In the genomic region with DNA sequence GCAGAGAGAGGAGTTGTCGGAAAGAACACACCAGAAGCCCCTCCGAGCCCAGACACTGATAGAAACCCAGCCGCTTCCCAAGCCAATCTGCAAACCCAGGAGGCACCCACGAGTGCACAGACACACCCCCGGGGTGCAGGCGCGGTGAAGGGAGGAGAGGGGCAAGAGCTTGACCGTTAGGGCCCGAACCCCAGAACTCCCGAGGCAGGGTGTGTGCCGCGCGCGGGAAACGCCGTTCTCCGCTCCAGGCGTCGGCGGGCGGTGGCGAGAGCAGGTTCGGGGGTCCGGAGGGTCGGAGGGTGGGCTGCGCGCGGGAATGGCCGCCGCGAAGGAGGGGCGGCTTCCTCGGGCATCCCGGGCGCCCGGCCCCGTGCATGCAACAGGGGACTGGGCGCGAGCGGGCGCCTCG, we compare ENCODE assay signal across 8 cellular contexts. TPM values are rescaled to one million over a fixed set of nuclear protein-coding genes. Genes with fewer than 3 reads are reported as not detected.
DNase-seq lines count a peak whose midpoint lies in the region; ATAC-seq and TF ChIP-seq lines count a peak whose summit lies in the region.

No MANE protein-coding gene starts in this region.

- H4K20me1 ChIP-seq in PC-3 (ENCODE audit: low read length) (no peaks in the 10 kb centered on the region), osteoblast (ENCODE audit: insufficient read depth, low read length) (no peaks in the 10 kb centered on the region)

- peak overlapping the region; percentile 61 for H3K4me3 ChIP-seq in PC-3 (ENCODE audit: low read length)
- H3K4me3 ChIP-seq in esophagus (ENCODE audit: low read depth in 1 of 2, low read length in 2 of 2) = peak overlapping the region; percentile 43 to 74
- peak overlapping the region; percentile 60 for H3K4me3 ChIP-seq in osteoblast (ENCODE audit: insufficient read depth, low read length)

- H3K4me1 ChIP-seq in PC-3 (ENCODE audit: insufficient read depth, low read length) (peaks cover 5% of the 10 kb centered on the region; the same call in 1 of the 2 replicates), esophagus (ENCODE audit: control insufficient read depth in 2 of 2, insufficient read depth in 2 of 2, low read length in 1 of 2) (peaks cover 4 to 7% of the 10 kb centered on the region in 2 donors), osteoblast (ENCODE audit: insufficient read depth, low read length) (no peaks in the 10 kb centered on the region)

- H3K4me2 ChIP-seq in PC-3 (ENCODE audit: low read length) (peak overlapping the region; percentile 73), osteoblast (ENCODE audit: insufficient read depth, low read length) (peak overlapping the region; percentile 69)

- no TSS peak for BruUV-seq in PC-3 (replicated peaks; lab: Mats Ljungman, UMichigan)

- WGBS in esophagus, 2 donors = 2% methylated on average over 40 to 42 of the region's 42 CpGs

- H3K79me2 ChIP-seq in PC-3 (ENCODE audit: low read length) (no peaks in the 10 kb centered on the region), osteoblast (ENCODE audit: insufficient read depth, low read length) (no peaks in the 10 kb centered on the region)

- no peak for DNase-seq in PC-3
- DNase-seq in osteoblast (ENCODE audit: insufficient read length, low spot score, missing footprints) = peak; percentile 84
- DNase-seq in NCI-H1417 treated with DMSO at 0.1 percent for 48 hours (lab: John Stamatoyannopoulos, UW) = no peak
- DNase-seq in SK-N-DZ (ENCODE audit: low spot score) = no peak
- DNase-seq in SHP77 (lab: John Stamatoyannopoulos, UW) = no peak
- no peak for DNase-seq in AG08395 (ENCODE audit: low spot score)

- H2AFZ ChIP-seq in PC-3 (ENCODE audit: low read length) (peak overlapping the region; percentile 63), osteoblast (ENCODE audit: low read length) (peak overlapping the region; percentile 54)

- ATAC-seq in GM18907 (IDR thresholded peaks at IDR 0.05; ENCODE audit: unreplicated experiment) (peak; percentile 22), PC-3 (peak; percentile 18)

- POLR2A ChIA-PET in PC-3 (lab: Charles Lee; ENCODE audit: unreplicated experiment) = no interaction called here

- H3K9ac ChIP-seq in PC-3 (ENCODE audit: low read length) = no peak overlapping the region

- H3K27ac ChIP-seq in PC-3 (ENCODE audit: low read length) = no peak overlapping the region
- H3K27ac ChIP-seq in esophagus (ENCODE audit: low read depth in 2 of 2, low read length in 1 of 2) = no peak overlapping the region
- no peak overlapping the region for H3K27ac ChIP-seq in osteoblast (ENCODE audit: low read depth, low read length)

- H3K36me3 ChIP-seq in PC-3 (ENCODE audit: low read depth, low read length) = no peaks in the 10 kb centered on the region
- H3K36me3 ChIP-seq in esophagus (ENCODE audit: control insufficient read depth in 2 of 2, insufficient read depth in 2 of 2, low read length in 1 of 2) = no peaks in the 10 kb centered on the region
- H3K36me3 ChIP-seq in osteoblast (ENCODE audit: insufficient read depth, low read length) = no peaks in the 10 kb centered on the region

- H3K9me2 ChIP-seq in PC-3 (replicated peaks; ENCODE audit: low read length) = no peaks in the 10 kb centered on the region

- TF ChIP-seq CTCF in PC-3 (conservative IDR thresholded peaks at IDR 0.05; ENCODE audit: low read depth, low read length) (no peak), osteoblast (IDR thresholded peaks at IDR 0.05; ENCODE audit: extremely low read depth, low read depth, low read length) (no peak)

- intact Hi-C loops in PC-3 (cut with micrococcal nuclease) = no loop called here

- H3F3A ChIP-seq in PC-3 (ENCODE audit: low read length, unreplicated experiment) = no peaks in the 10 kb centered on the region

- no peaks in the 10 kb centered on the region for H3K9me3 ChIP-seq in PC-3 (ENCODE audit: low read length)
- peaks cover 0 to 4% of the 10 kb centered on the region in 2 donors for H3K9me3 ChIP-seq in esophagus (ENCODE audit: control insufficient read depth in 2 of 2, insufficient read depth in 1 of 2, low read depth in 1 of 2, low read length in 1 of 2)
- H3K9me3 ChIP-seq in osteoblast (ENCODE audit: low read depth, low read length) = no peaks in the 10 kb centered on the region

- CTCF ChIA-PET in PC-3 (lab: Charles Lee) = interaction anchor here (0.6 kb wide), 1 partner anchor 569 kb away, joined by 3 read pairs; no protein-coding TSS in a partner anchor

- H3K27me3 ChIP-seq in PC-3 (ENCODE audit: low read length) (peaks cover 35% of the 10 kb centered on the region), esophagus (ENCODE audit: control insufficient read depth in 1 of 2, insufficient read depth in 2 of 2, low read length in 2 of 2) (peaks cover 0 to 14% of the 10 kb centered on the region in 2 donors), osteoblast (ENCODE audit: insufficient read depth, low read length) (peaks cover 71% of the 10 kb centered on the region)

RNA-seq across cellular contexts. Expression of gene ELOVL2, which starts 0.5 kb away (rescaled TPM):
- 0.91 and 1.8 TPM in 2 replicates for total RNA-seq in PC-3 (2014; rRNA removed)
- polyA plus RNA-seq in esophagus = under 1 TPM; 0.04 to 0.08 TPM
- under 0.01 and 0.29 TPM in 2 replicates for total RNA-seq in osteoblast
- polyA plus RNA-seq in SK-N-DZ (2014; cell fraction: cytosol; rRNA removed) = 0.56 and 0.93 TPM in 2 replicates
- 0.22 and 1.1 TPM in 2 replicates for polyA plus RNA-seq in SK-N-DZ (2014; cell fraction: nucleus; rRNA removed)

RNA-seq across cellular contexts. Expression of gene SMIM13, which starts 50.1 kb away (rescaled TPM):
- total RNA-seq in PC-3 (2014; rRNA removed) = 7.1 and 9.0 TPM in 2 replicates
- 1 to 10 TPM; 2.1 to 2.9 TPM for polyA plus RNA-seq in esophagus
- 8.0 and 8.3 TPM in 2 replicates for total RNA-seq in osteoblast
- 8.1 and 8.8 TPM in 2 replicates for polyA plus RNA-seq in SK-N-DZ (2014; cell fraction: cytosol; rRNA removed)
- polyA plus RNA-seq in SK-N-DZ (2014; cell fraction: nucleus; rRNA removed) = 4.6 and 7.7 TPM in 2 replicates
